Comparison of ENCODE assay signal across 8 cellular contexts in the genomic region with DNA sequence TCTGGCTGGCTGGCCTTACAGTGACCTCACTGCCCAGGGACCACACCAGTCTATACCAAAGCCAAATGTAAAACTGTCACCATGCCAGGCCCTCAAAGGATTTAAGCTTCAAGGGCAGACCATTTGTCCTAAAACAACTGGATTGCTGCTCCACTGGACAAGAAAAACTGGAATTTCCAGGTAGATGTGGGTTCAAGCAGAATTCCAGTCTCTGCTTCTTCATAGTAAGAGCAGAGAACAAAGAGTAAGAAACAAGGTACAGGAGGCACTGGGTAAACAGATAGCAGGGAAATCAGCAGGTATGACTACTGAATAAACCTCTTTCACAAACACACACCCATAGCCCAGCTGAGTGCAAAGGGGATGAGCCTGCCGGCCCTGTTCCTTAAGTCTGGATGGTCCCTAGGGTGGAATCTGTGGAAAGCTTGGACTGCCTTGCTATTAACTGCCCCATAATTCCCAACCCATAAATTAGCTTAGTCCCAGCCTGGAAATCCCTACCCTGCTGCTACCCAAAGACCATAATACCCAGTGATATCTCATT. TPM values are rescaled to one million over a fixed set of nuclear protein-coding genes. Genes with fewer than 3 reads are reported as not detected.
DNase-seq lines count a peak whose midpoint lies in the region; ATAC-seq lines count a peak whose summit lies in the region.

No MANE protein-coding gene starts in this region.

- H3K4me3 Mint-ChIP-seq in T-helper 17 cell: peak overlapping the region; percentile 98

- peaks cover 75% of the 10 kb centered on the region for H3K4me1 Mint-ChIP-seq in T-helper 17 cell

- no peaks in the 10 kb centered on the region for H3K9me3 ChIP-seq in T-helper 17 cell (ENCODE audit: control insufficient read depth, low read length, poor library complexity, severe bottlenecking)

- DNase-seq in SIG-M5 treated with dmso at 0.1 percent for 504 hours (lab: John Stamatoyannopoulos, UW; ENCODE audit: unreplicated experiment) (peak; percentile 35), SIG-M5 (lab: John Stamatoyannopoulos, UW) (no peak), T-helper 17 cell (no peak), kidney tubule cell (ENCODE audit: low spot score) (peak; percentile 68), AG08395 (ENCODE audit: low spot score) (no peak)

- H3K27ac Mint-ChIP-seq in T-helper 17 cell: peak overlapping the region; percentile 99

- peak overlapping the region; percentile 45 for H3K27ac ChIP-seq in temporal lobe (ENCODE audit: low read depth, low read length)

- H3K36me3 Mint-ChIP-seq in T-helper 17 cell (ENCODE audit: low read depth): peaks cover 2% of the 10 kb centered on the region

- no peaks in the 10 kb centered on the region for H3K27me3 Mint-ChIP-seq in T-helper 17 cell

- ATAC-seq in T-helper 17 cell (no peak), GM19328 (IDR thresholded peaks at IDR 0.05; ENCODE audit: unreplicated experiment) (no peak), GM18907 (IDR thresholded peaks at IDR 0.05; ENCODE audit: unreplicated experiment) (no peak)

RNA-seq across cellular contexts. Expression of gene B4GALT1, which starts 5.5 kb away (rescaled TPM):
- total RNA-seq in T-helper 17 cell: 100 to 1,000 TPM; 106 to 126 TPM
- total RNA-seq in temporal lobe: 2.2 TPM

Comparison
In these comparisons a context has a peak if more than half of its experiments do, and no peak if none do; other contexts are left out.
1. DNase-seq: peak in SIG-M5 treated with dmso at 0.1 percent for 504 hours (single experiment) and kidney tubule cell (single experiment); none in SIG-M5 (single experiment), T-helper 17 cell (0 of 3) and AG08395 (single experiment).
2. RNA of gene B4GALT1, which starts 5.5 kb away (total RNA-seq): 106 to 126 TPM in T-helper 17 cell; 2.2 TPM in temporal lobe (single experiment); every median in the first group is over 10 times any median in the second.